In the genomic region with DNA sequence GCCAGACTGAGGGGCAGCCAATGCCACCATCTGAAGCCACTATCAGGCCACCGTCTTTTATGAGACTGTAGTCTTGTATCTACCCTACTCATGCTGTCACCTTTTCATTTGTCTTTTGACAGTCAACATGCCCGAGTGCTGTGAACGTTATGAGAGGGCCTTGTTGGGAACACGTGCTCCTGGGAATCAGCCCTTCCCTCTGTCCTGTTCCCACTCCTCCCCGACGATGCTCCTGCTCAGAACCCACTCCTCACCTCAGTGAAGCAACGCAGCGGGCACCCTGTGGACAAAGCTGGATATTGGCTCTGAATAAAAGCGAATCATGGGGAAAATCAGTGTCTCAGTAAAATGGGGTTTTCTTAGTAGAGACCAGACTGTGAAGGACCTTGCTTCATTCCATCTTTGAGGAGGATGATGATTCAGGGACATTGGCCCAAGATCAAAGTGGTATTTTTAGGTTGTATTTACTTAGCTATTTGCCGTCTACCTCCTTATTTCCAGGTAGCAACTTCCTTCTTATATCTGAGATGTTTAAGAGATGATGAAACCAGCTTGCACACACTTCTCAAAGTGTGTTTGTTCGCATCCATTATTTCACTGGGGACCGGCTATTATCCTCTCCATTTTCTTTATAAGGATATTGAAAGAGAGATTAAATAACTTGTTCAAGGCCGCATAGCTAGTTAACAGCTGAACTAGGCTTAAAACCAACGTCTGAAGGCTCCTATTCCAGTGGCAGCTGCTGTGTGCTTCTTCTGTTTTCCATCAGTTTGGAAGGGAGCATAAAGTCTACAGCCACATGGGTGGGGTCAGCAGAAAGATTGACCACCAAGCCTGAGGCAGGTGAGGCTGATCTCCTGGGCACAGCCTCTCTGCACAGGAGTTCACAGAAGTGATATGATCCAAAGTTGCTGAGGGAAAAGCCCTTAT, we compare ENCODE assay signal across 12 cellular contexts. TPM values are rescaled to one million over a fixed set of nuclear protein-coding genes. Genes with fewer than 3 reads are reported as not detected.
DNase-seq lines count a peak whose midpoint lies in the region; ATAC-seq, FAIRE-seq and TF ChIP-seq lines count a peak whose summit lies in the region.
"Had no signal": no experiment of that assay in that cellular context is flagged by ENCODE, and none has a peak within 500 bp of the region (broad histone marks: within the 10 kb centered on the region; RNA-seq: fewer than 3 reads in every experiment).

No MANE protein-coding gene starts in this region.

- peaks cover 33 to 42% of the 10 kb centered on the region in 2 donors for H3K4me1 ChIP-seq in breast epithelium
- H3K4me1 ChIP-seq in lower lobe of right lung, result peaks cover 87% of the 10 kb centered on the region
- peaks cover 23 to 72% of the 10 kb centered on the region in 2 donors for H3K4me1 ChIP-seq in thyroid gland

- no peak for TF ChIP-seq CTCF in breast epithelium (IDR thresholded peaks at IDR 0.05)
- no peak for TF ChIP-seq CTCF in lower lobe of right lung (IDR thresholded peaks at IDR 0.05)
- no peak for TF ChIP-seq CTCF in thyroid gland (IDR thresholded peaks at IDR 0.05)

- H3K9me3 ChIP-seq in breast epithelium (no peaks in the 10 kb centered on the region), lower lobe of right lung (no peaks in the 10 kb centered on the region), thyroid gland (no peaks in the 10 kb centered on the region)

- H3K4me3 ChIP-seq in breast epithelium, result peak overlapping the region in 1 of 3 donors; percentile 10
- no peak overlapping the region for H3K4me3 ChIP-seq in lower lobe of right lung
- no peak overlapping the region for H3K4me3 ChIP-seq in thyroid gland (replicated peaks in 1 of 3)

- peak; percentile 29 to 59 for ATAC-seq in lower lobe of right lung
- ATAC-seq in GM19324 (IDR thresholded peaks at IDR 0.05; ENCODE audit: low FRiP score, unreplicated experiment), result no peak
- ATAC-seq in GM21723 (IDR thresholded peaks at IDR 0.05; ENCODE audit: unreplicated experiment), result no peak

- H3K27ac ChIP-seq in breast epithelium (peak overlapping the region; percentile 86 to 95), lower lobe of right lung (peak overlapping the region; percentile 89), thyroid gland (peak overlapping the region; percentile 41 to 58 (median 46))

- no peaks in the 10 kb centered on the region for H3K36me3 ChIP-seq in breast epithelium
- H3K36me3 ChIP-seq in lower lobe of right lung, result no peaks in the 10 kb centered on the region
- H3K36me3 ChIP-seq in thyroid gland, result no peaks in the 10 kb centered on the region

- 80 to 83% methylated on average over 14 of the region's 14 CpGs for WGBS in thyroid gland, 2 donors

- FAIRE-seq in frontal cortex (lab: Jason Lieb, UNC), result no peak

- DNase-seq in DMS79 treated with DMSO at 0.1 percent for 48 hours (lab: John Stamatoyannopoulos, UW) (peak; percentile 33), DMS79 (lab: John Stamatoyannopoulos, UW) (no peak), breast epithelium (ENCODE audit: low spot score in 2 of 2) (no peak), lower lobe of right lung (no peak), thyroid gland (no peak), frontal cortex (ENCODE audit: low spot score in 2 of 2) (no peak)
- DNase-seq: 8988T, dermis blood vessel endothelial cell, Karpas-422, SHP77 had no signal

- intact Hi-C loops in breast epithelium (cut with DNase I; ENCODE audit: low total_unique reads) (no loop called here), lower lobe of right lung (cut with DNase I) (loop anchor here (10.0 kb wide), 1 partner anchor 56 kb away; no protein-coding TSS in a partner anchor), thyroid gland (cut with DNase I) (loop anchor here (5.0 kb wide), 1 partner anchor 38 kb away; no protein-coding TSS in a partner anchor)

- TF ChIP-seq POLR2A in breast epithelium (IDR thresholded peaks at IDR 0.05), result no peak
- no peak for TF ChIP-seq POLR2A in thyroid gland (IDR thresholded peaks at IDR 0.05)

- H3K27me3 ChIP-seq in breast epithelium (no peaks in the 10 kb centered on the region), lower lobe of right lung (ENCODE audit: low read depth) (no peaks in the 10 kb centered on the region), thyroid gland (no peaks in the 10 kb centered on the region)

RNA-seq across cellular contexts. Expression of gene CTDSP2, which starts 43.9 kb away (rescaled TPM):
- total RNA-seq in breast epithelium (100 to 1,000 TPM; 144 to 175 (median 167) TPM), lower lobe of right lung (220 TPM), thyroid gland (100 to 1,000 TPM in 3 of 4 donors, 10 to 100 TPM in 1; 91.5 to 190 (median 138) TPM), frontal cortex (14.7 TPM)

RNA-seq across cellular contexts. Expression of gene ATP23, which starts 50.9 kb away (rescaled TPM):
- 10 to 100 TPM in 2 of 3 donors, 1 to 10 TPM in 1; 6.4 to 33.1 (median 13.4) TPM for total RNA-seq in breast epithelium
- 5.4 TPM for total RNA-seq in lower lobe of right lung
- 10 to 100 TPM in 3 of 4 donors, 1 to 10 TPM in 1; 1.9 to 13.4 (median 11.1) TPM for total RNA-seq in thyroid gland
- 6.1 TPM for total RNA-seq in frontal cortex

Comparison
In these comparisons a context has a peak if more than half of its experiments do, and no peak if none do; other contexts are left out.
1. ATAC-seq: peak in lower lobe of right lung (2 of 2); none in GM19324 (single experiment) and GM21723 (single experiment).
2. Peak in every context shown above with its lines, with median percentiles within 50 percentile points of each other: H3K27ac ChIP-seq.